8 cellular contexts compared by ENCODE assay signal in the genomic region with DNA sequence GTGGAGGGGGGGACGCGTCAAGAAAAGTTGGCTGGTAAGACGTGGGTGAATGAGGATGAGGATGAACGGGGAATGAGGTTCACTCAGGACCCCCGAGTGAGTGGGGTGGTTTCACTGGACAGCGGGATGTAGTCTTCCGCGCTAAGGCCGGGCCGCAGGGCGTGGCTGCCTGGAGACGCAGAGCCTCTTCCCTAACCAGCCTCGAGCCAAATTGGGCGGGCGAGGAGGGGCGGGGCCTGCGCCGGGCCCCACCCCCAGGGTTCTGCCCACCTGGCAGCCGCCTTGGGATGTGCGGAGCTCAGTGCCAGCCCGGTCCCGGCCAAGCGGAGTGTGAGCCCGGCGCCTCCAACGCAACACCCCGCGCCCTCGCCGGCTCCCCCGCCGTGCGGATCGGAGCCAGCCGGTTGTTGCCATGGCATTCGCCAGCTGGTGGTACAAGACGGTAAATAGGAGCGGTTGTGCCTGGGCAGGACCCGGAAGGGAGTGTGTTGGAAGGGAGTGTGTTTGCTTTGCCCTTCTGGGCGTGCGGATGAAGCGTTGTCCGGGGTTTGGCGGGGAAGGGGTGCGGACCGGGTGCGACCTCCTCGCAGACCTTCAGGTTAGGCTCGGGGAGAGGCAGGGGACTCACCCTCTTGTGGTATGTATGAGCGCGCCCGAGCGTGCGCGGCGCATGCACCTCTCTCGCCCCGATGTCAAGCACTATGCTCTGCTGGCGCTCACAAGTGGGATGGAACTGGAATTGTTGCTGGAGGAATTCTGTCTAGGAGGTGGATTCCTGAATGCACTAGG.
DNase-seq lines count a peak whose midpoint lies in the region; ATAC-seq and FAIRE-seq lines count a peak whose summit lies in the region.

No MANE protein-coding gene starts in this region.

- no peaks in the 10 kb centered on the region for H3K9me3 Mint-ChIP-seq in memory B cell

- peak; percentile 82 for FAIRE-seq in GM19239 (lab: Jason Lieb, UNC)

- no peaks in the 10 kb centered on the region for H3K9me3 ChIP-seq in BLaER1 treated with 17β-estradiol and CSF1 and Interleukin-3, amounts not matched to agents 10 nM and 100 nM (replicated peaks in 1 of 11)

- ATAC-seq in HG03439 (IDR thresholded peaks at IDR 0.05; ENCODE audit: unreplicated experiment) (peak; percentile 83), memory B cell (ENCODE audit: low read depth) (peak; percentile 70)

- peak overlapping the region; percentile 82 to 98 (median 92) for H3K4me2 ChIP-seq in BLaER1 treated with 17β-estradiol and CSF1 and Interleukin-3, amounts not matched to agents 10 nM and 100 nM

- peaks cover 35% of the 10 kb centered on the region for H3K4me1 Mint-ChIP-seq in memory B cell

- H4K20me1 ChIP-seq in BLaER1 treated with 17β-estradiol and CSF1 and Interleukin-3, amounts not matched to agents 10 nM and 100 nM = peaks cover 18 to 51% (median 40%) of the 10 kb centered on the region in 11 experiments; a peak in 19 of 22 replicates

- no peaks in the 10 kb centered on the region for H3K36me3 ChIP-seq in BLaER1 treated with 17β-estradiol and CSF1 and Interleukin-3, amounts not matched to agents 10 nM and 100 nM

- no peaks in the 10 kb centered on the region for H3K27me3 Mint-ChIP-seq in memory B cell

- peaks cover 20 to 28% (median 23%) of the 10 kb centered on the region in 10 experiments for H3K4me1 ChIP-seq in BLaER1 treated with 17β-estradiol and CSF1 and Interleukin-3, amounts not matched to agents 10 nM and 100 nM

- DNase-seq in GM19239 (ENCODE audit: insufficient read length, low spot score) (peak; percentile 91), NCI-H524 treated with DMSO at 0.1 percent for 48 hours (lab: John Stamatoyannopoulos, UW) (peak; percentile 29), memory B cell (ENCODE audit: low spot score in 2 of 2) (peak; percentile 85 to 88)
- peak; percentile 47 to 71 for DNase-seq in activated CD8-positive, alpha-beta memory T cell treated with anti-CD3 and anti-CD28 coated beads for 1 hour (ENCODE audit: extremely low read depth in 1 of 2, low read depth in 1 of 2)
- DNase-seq in effector CD4-positive, alpha-beta T cell = peak; percentile 76
- DNase-seq in stimulated activated CD8-positive, alpha-beta memory T cell treated with anti-CD3 and anti-CD28 coated beads, Interleukin-12 subunit alpha, Interleukin-12 subunit beta, amount 100 ng/mL, for 24 hours (ENCODE audit: extremely low read depth) = peak; percentile 60

- H3K9ac ChIP-seq in BLaER1 treated with 17β-estradiol and CSF1 and Interleukin-3, amounts not matched to agents 10 nM and 100 nM = peak overlapping the region; percentile 86 to 96 (median 88)

- H3K36me3 Mint-ChIP-seq in memory B cell = peaks cover 2% of the 10 kb centered on the region

- peak overlapping the region; percentile 81 to 96 (median 88) for H3K27ac ChIP-seq in BLaER1 treated with 17β-estradiol and CSF1 and Interleukin-3, amounts not matched to agents 10 nM and 100 nM

- peak overlapping the region; percentile 98 for H3K27ac Mint-ChIP-seq in memory B cell

- peaks cover 0 to 29% (median 0%) of the 10 kb centered on the region in 11 experiments; a peak in 4 of 22 replicates for H3K27me3 ChIP-seq in BLaER1 treated with 17β-estradiol and CSF1 and Interleukin-3, amounts not matched to agents 10 nM and 100 nM

- peak overlapping the region; percentile 76 to 96 (median 92) for H3K4me3 ChIP-seq in BLaER1 treated with 17β-estradiol and CSF1 and Interleukin-3, amounts not matched to agents 10 nM and 100 nM

- H3K4me3 Mint-ChIP-seq in memory B cell = peak overlapping the region; percentile 98

Comparison
In these comparisons a context has a peak if more than half of its experiments do, and no peak if none do; other contexts are left out.
1. Peak in every context shown above with its lines: DNase-seq, ATAC-seq, H3K4me3 ChIP-seq and H3K27ac ChIP-seq.
2. DNase-seq: peak in every context shown above with its lines; median percentile 91 in GM19239; 86 in memory B cell; 76 in effector CD4-positive, alpha-beta T cell; 60 in stimulated activated CD8-positive, alpha-beta memory T cell treated with anti-CD3 and anti-CD28 coated beads, Interleukin-12 subunit alpha, Interleukin-12 subunit beta, amount 100 ng/mL, for 24 hours; 59 in activated CD8-positive, alpha-beta memory T cell treated with anti-CD3 and anti-CD28 coated beads for 1 hour; 29 in NCI-H524 treated with DMSO at 0.1 percent for 48 hours.